In the genomic region with DNA sequence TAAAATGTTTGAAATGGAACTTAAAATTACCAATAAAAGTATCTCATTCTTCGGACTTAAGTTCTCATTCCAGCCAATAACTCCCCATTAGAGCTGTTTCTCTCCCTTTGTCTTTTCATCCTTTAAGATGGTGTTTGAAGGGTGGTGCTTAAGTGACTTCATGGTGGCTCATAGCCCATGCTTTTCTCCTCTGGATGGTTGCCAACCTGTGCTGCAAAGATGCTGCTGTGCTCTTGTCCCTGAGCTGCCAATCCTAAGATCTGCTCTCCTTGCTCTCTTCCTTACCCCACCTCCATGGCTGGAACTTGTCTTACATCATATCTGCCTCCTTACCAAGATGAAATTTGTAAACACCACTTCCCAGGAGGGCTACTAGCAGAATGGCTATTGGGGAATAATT, we compare ENCODE assay signal across 15 cellular contexts. TPM values are rescaled to one million over a fixed set of nuclear protein-coding genes. Genes with fewer than 3 reads are reported as not detected.
DNase-seq lines count a peak whose midpoint lies in the region; ATAC-seq and TF ChIP-seq lines count a peak whose summit lies in the region.
"Had no signal": no experiment of that assay in that cellular context is flagged by ENCODE, and none has a peak within 500 bp of the region (broad histone marks: within the 10 kb centered on the region; RNA-seq: fewer than 3 reads in every experiment).

No MANE protein-coding gene starts in this region.

- H3K36me3 Mint-ChIP-seq in CD14-positive monocyte = no peaks in the 10 kb centered on the region

- DNase-seq in Right ventricle myocardium inferior (ENCODE audit: missing footprints) (no peak), right cardiac atrium (no peak), RKO (ENCODE audit: low spot score) (peak; percentile 47), fibroblast of lung (ENCODE audit: low read depth in 2 of 2) (peak; percentile 8 to 59), sciatic nerve (ENCODE audit: low spot score) (no peak), CD14-positive monocyte (ENCODE audit: low spot score) (no peak), COR-L47 (lab: John Stamatoyannopoulos, UW) (no peak)
- DNase-seq: activated CD8-positive, alpha-beta memory T cell treated with anti-CD3 and anti-CD28 coated beads for 24 hours; activated effector memory CD4-positive, alpha-beta T cell treated with Interleukin-2 at 50 U/mL for 16 hours; dorsolateral prefrontal cortex; mucosa of descending colon; NCI-H2029; stimulated activated CD4-positive, alpha-beta T cell treated with anti-CD3 and anti-CD28 coated beads, Interleukin-15, amount 100 ng/mL, for 24 hours had no signal

- H3K79me2 ChIP-seq in fibroblast of lung (ENCODE audit: control insufficient read depth, insufficient read depth, low read length) = no peaks in the 10 kb centered on the region

- peak; percentile 43 for ATAC-seq in Right ventricle myocardium inferior
- ATAC-seq in right cardiac atrium = no peak
- peak; percentile 68 for ATAC-seq in sciatic nerve
- ATAC-seq in HG03045 (IDR thresholded peaks at IDR 0.05; ENCODE audit: unreplicated experiment) = no peak
- ATAC-seq: mucosa of descending colon had no signal

- H2AFZ ChIP-seq in fibroblast of lung (ENCODE audit: low read length) = no peak overlapping the region

- H3K4me1 ChIP-seq in right cardiac atrium (ENCODE audit: control insufficient read depth, insufficient read depth, low read length) (peaks cover 3% of the 10 kb centered on the region), fibroblast of lung (ENCODE audit: control insufficient read depth, extremely low read depth, insufficient read depth, low read length) (peaks cover 2% of the 10 kb centered on the region)

- H3K4me3 ChIP-seq in right cardiac atrium (ENCODE audit: low read length) = no peak overlapping the region
- H3K4me3 ChIP-seq in fibroblast of lung (replicated peaks in 1 of 4; ENCODE audit: control extremely low read depth in 1 of 4, insufficient read depth in 1 of 4, low read depth in 3 of 4, low read length in 4 of 4) = no peak overlapping the region
- H3K4me3 ChIP-seq: dorsolateral prefrontal cortex, mucosa of descending colon had no signal

- TF ChIP-seq CTCF in fibroblast of lung (conservative IDR thresholded peaks at IDR 0.05 in 1 of 2, IDR thresholded peaks at IDR 0.05 in 1 of 2; ENCODE audit: low read depth in 1 of 2, low read length in 2 of 2) (no peak), CD14-positive monocyte (IDR thresholded peaks at IDR 0.05) (no peak)

- H3K9me3 ChIP-seq in right cardiac atrium (ENCODE audit: control insufficient read depth, low read length) (no peaks in the 10 kb centered on the region), fibroblast of lung (ENCODE audit: control insufficient read depth, insufficient read depth, low read depth, low read length) (no peaks in the 10 kb centered on the region)
- H3K9me3 ChIP-seq: mucosa of descending colon had no signal

- H3K9ac ChIP-seq in fibroblast of lung (ENCODE audit: insufficient read depth, low read length) = no peak overlapping the region
- H3K9ac ChIP-seq: KMS-11 had no signal

- H3K27me3 Mint-ChIP-seq in CD14-positive monocyte (ENCODE audit: low read depth in 3 of 3) = peaks cover 0 to 4% (median 1%) of the 10 kb centered on the region in 3 donors

- no peaks in the 10 kb centered on the region for H4K20me1 ChIP-seq in fibroblast of lung (ENCODE audit: control insufficient read depth, extremely low read depth, insufficient read depth, low read length)

- H3K4me1 Mint-ChIP-seq in CD14-positive monocyte = peaks cover 56% of the 10 kb centered on the region

- 74% methylated on average over 1 of the region's 1 CpG for WGBS in right cardiac atrium

- H3K27ac ChIP-seq in right cardiac atrium (ENCODE audit: low read length) (no peak overlapping the region), fibroblast of lung (ENCODE audit: insufficient read depth, low read length) (no peak overlapping the region)
- H3K27ac ChIP-seq: dorsolateral prefrontal cortex, KMS-11 had no signal

- no peak overlapping the region for H3K4me2 ChIP-seq in fibroblast of lung (ENCODE audit: extremely low read depth, insufficient read depth, low read length)
- H3K4me2 ChIP-seq: KMS-11 had no signal

- H3K36me3 ChIP-seq in fibroblast of lung (ENCODE audit: control insufficient read depth, insufficient read depth, low read length) = no peaks in the 10 kb centered on the region

- intact Hi-C loops in Right ventricle myocardium inferior (cut with DNase I) (no loop called here), right cardiac atrium (cut with DNase I) (no loop called here), sciatic nerve (cut with DNase I) (no loop called here), CD14-positive monocyte (cut with micrococcal nuclease) (no loop called here)

- no peaks in the 10 kb centered on the region for H3K9me3 Mint-ChIP-seq in CD14-positive monocyte

- H3K4me3 Mint-ChIP-seq in CD14-positive monocyte = no peak overlapping the region

- H3K27me3 ChIP-seq in right cardiac atrium (ENCODE audit: control insufficient read depth, insufficient read depth) (no peaks in the 10 kb centered on the region), fibroblast of lung (ENCODE audit: control insufficient read depth, insufficient read depth, low read length) (no peaks in the 10 kb centered on the region)
- H3K27me3 ChIP-seq: dorsolateral prefrontal cortex had no signal

- H3K27ac Mint-ChIP-seq in CD14-positive monocyte = peak overlapping the region in 1 of 7 donors; percentile 47

RNA-seq across cellular contexts. Expression of a gene that starts 31.6 kb away (rescaled TPM):
- total RNA-seq in Right ventricle myocardium inferior (139 TPM), right cardiac atrium (100 to 1,000 TPM; 200 to 225 (median 213) TPM), fibroblast of lung (65.1 and 73.7 TPM in 2 replicates), sciatic nerve (333 TPM)
- polyA plus RNA-seq in right cardiac atrium (82.7 TPM), fibroblast of lung (11.2 and 14.9 TPM in 2 replicates), CD14-positive monocyte (100 to 1,000 TPM; 348 to 398 TPM)
- 36.2 and 67.4 TPM in 2 replicates for polyA plus RNA-seq in fibroblast of lung (2012)
- polyA minus RNA-seq in fibroblast of lung (ENCODE audit: low replicate concordance) = 8.3 and 13.7 TPM in 2 replicates

Comparison
In these comparisons a context has a peak if more than half of its experiments do, and no peak if none do; other contexts are left out.
1. ATAC-seq: peak in Right ventricle myocardium inferior (single experiment) and sciatic nerve (single experiment); none in right cardiac atrium (0 of 2) and HG03045 (single experiment).
2. DNase-seq: peak in RKO (single experiment) and fibroblast of lung (2 of 2); none in Right ventricle myocardium inferior (single experiment), right cardiac atrium (0 of 3), sciatic nerve (single experiment), CD14-positive monocyte (single experiment) and COR-L47 (single experiment).